In genomic region chr3:149771652-149772271, GRCh38 we compare ENCODE assay signal across 9 cellular contexts. TPM values are rescaled to one million over a fixed set of nuclear protein-coding genes. Genes with fewer than 3 reads are reported as not detected.
DNase-seq lines count a peak whose midpoint lies in the region; ATAC-seq, FAIRE-seq and TF ChIP-seq lines count a peak whose summit lies in the region.
"Had no signal": no experiment of that assay in that cellular context is flagged by ENCODE, and none has a peak within 500 bp of the region (broad histone marks: within the 10 kb centered on the region; RNA-seq: fewer than 3 reads in every experiment).

No MANE protein-coding gene starts in this region.

- no peak overlapping the region for H3K56ac ChIP-seq in H1 (replicated peaks; ENCODE audit: insufficient read length, low read depth, low read length)

- H3K27ac ChIP-seq in H1 (ENCODE audit: low read depth, low read length) (no peak overlapping the region), uterus (no peak overlapping the region)

- ATAC-seq in GM21367 (IDR thresholded peaks at IDR 0.05; ENCODE audit: unreplicated experiment): peak; percentile 74
- ATAC-seq in GM18873 (IDR thresholded peaks at IDR 0.05; ENCODE audit: low FRiP score, unreplicated experiment): no peak

- H3K23me2 ChIP-seq in H1 (ENCODE audit: low read depth, low read length): no peaks in the 10 kb centered on the region

- H2AK5ac ChIP-seq in H1 (ENCODE audit: low read depth, low read length): no peak overlapping the region

- no peaks in the 10 kb centered on the region for H3K36me3 ChIP-seq in H1 (ENCODE audit: control insufficient read depth in 2 of 4, insufficient read depth in 4 of 4, low read length in 3 of 4)
- no peaks in the 10 kb centered on the region for H3K36me3 ChIP-seq in uterus

- no peak overlapping the region for H2BK120ac ChIP-seq in H1 (replicated peaks; ENCODE audit: low read depth, low read length)

- peak; percentile 73 to 76 for TF ChIP-seq RAD21 in H1 (IDR thresholded peaks at IDR 0.05 in 1 of 2, conservative IDR thresholded peaks at IDR 0.05 in 1 of 2; ENCODE audit: low read depth in 2 of 2, low read length in 2 of 2)

- no peaks in the 10 kb centered on the region for H3K36me3 Mint-ChIP-seq in nephron (ENCODE audit: low read depth)

- no peak overlapping the region for H3K23ac ChIP-seq in H1 (ENCODE audit: insufficient read length)

- H4K91ac ChIP-seq in H1 (replicated peaks; ENCODE audit: insufficient read length, low read length): no peak overlapping the region

- intact Hi-C loops in uterus (cut with DNase I; ENCODE audit: low total_unique reads): no loop called here

- WGBS in H1 (ENCODE audit: extremely low coverage in 1 of 2, insufficient coverage in 1 of 2, insufficient read length in 1 of 2, insufficient replicate concordance in 2 of 2, low coverage in 1 of 2, low lambda C conversion rate in 2 of 2, missing lambda C conversion rate in 1 of 2), 2 experiments: 57% methylated on average over 7 of the region's 8 CpGs; no CpG with 5 or more reads in 1 of the 2 experiments

- H3K4me3 ChIP-seq in WI38 (ENCODE audit: low read depth, low read length) (no peak overlapping the region), H1 (ENCODE audit: extremely low read depth in 1 of 4, insufficient read depth in 2 of 4, low read depth in 3 of 4, low read length in 4 of 4) (no peak overlapping the region), uterus (no peak overlapping the region)

- no peak overlapping the region for H3K4me3 Mint-ChIP-seq in nephron
- H3K4me3 Mint-ChIP-seq: T-helper 1 cell treated with Interleukin-12 subunit alpha and Interleukin-12 subunit beta and Interleukin-4 antibody, amounts not matched to agents 30 μg/mL and 1 μg/mL, for 36 hours had no signal

- H3K27me3 Mint-ChIP-seq in nephron (ENCODE audit: low read depth): peaks cover 9% of the 10 kb centered on the region

- H3K4me1 Mint-ChIP-seq in nephron: no peaks in the 10 kb centered on the region

- no peak overlapping the region for H3K9ac ChIP-seq in H1 (replicated peaks in 1 of 4; ENCODE audit: extremely low read depth in 1 of 4, low read depth in 3 of 4, low read length in 3 of 4)

- H3K9me3 Mint-ChIP-seq in nephron: no peaks in the 10 kb centered on the region
- H3K9me3 Mint-ChIP-seq: T-helper 1 cell treated with Interleukin-12 subunit alpha and Interleukin-12 subunit beta and Interleukin-4 antibody, amounts not matched to agents 30 μg/mL and 1 μg/mL, for 36 hours had no signal

- peak; percentile 57 for DNase-seq in COR-L47 (lab: John Stamatoyannopoulos, UW)
- peak; percentile 64 for DNase-seq in NCI-H1436 (lab: John Stamatoyannopoulos, UW)
- DNase-seq in H1 (ENCODE audit: low read depth in 1 of 2, low spot score in 2 of 2): peak in 1 of 2 experiments; percentile 79
- peak; percentile 21 to 50 for DNase-seq in uterus

- TF ChIP-seq CTCF in WI38 (IDR thresholded peaks at IDR 0.05; ENCODE audit: low read depth, low read length): peak; percentile 76
- peak; percentile 77 to 87 (median 86) for TF ChIP-seq CTCF in H1 (IDR thresholded peaks at IDR 0.05; ENCODE audit: control extremely low read depth in 1 of 3, insufficient read depth in 1 of 3, low read depth in 1 of 3, low read length in 3 of 3)
- TF ChIP-seq CTCF in nephron (IDR thresholded peaks at IDR 0.05; ENCODE audit: unreplicated experiment in 3 of 3): peak; percentile 62 to 74 (median 69)
- peak; percentile 51 to 68 (median 60) for TF ChIP-seq CTCF in uterus (IDR thresholded peaks at IDR 0.05)

- no peak overlapping the region for H3K27ac Mint-ChIP-seq in nephron
- H3K27ac Mint-ChIP-seq: T-helper 1 cell treated with Interleukin-12 subunit alpha and Interleukin-12 subunit beta and Interleukin-4 antibody, amounts not matched to agents 30 μg/mL and 1 μg/mL, for 36 hours had no signal

- no peak overlapping the region for H4K8ac ChIP-seq in H1 (ENCODE audit: extremely low read depth, insufficient read depth, low read length)

- H4K5ac ChIP-seq in H1 (ENCODE audit: insufficient read length, low read depth, low read length): no peak overlapping the region

- H3K9me3 ChIP-seq in H1 (ENCODE audit: insufficient read depth in 2 of 2, low read depth in 1 of 2, low read length in 1 of 2) (no peaks in the 10 kb centered on the region), uterus (no peaks in the 10 kb centered on the region)

- no peaks in the 10 kb centered on the region for H4K20me1 ChIP-seq in H1 (replicated peaks in 1 of 2; ENCODE audit: control insufficient read depth in 1 of 2, insufficient read depth in 2 of 2, low read length in 2 of 2)

- H2BK12ac ChIP-seq in H1 (ENCODE audit: low read depth, low read length): no peak overlapping the region

- no peaks in the 10 kb centered on the region for H3K4me1 ChIP-seq in H1 (replicated peaks in 1 of 4; ENCODE audit: control insufficient read depth in 3 of 4, insufficient read depth in 4 of 4, low read length in 3 of 4)
- H3K4me1 ChIP-seq in uterus: no peaks in the 10 kb centered on the region

- no peaks in the 10 kb centered on the region for H3K79me1 ChIP-seq in H1 (ENCODE audit: low read depth, low read length)

- CTCF ChIA-PET in H1 (lab: Charles Lee; ENCODE audit: partially characterized antibody): interaction anchor here (0.6 to 11.0 kb wide), 73 partner anchors 9 to 1860 kb away, joined by 3 to 103 read pairs (median 4); partner anchors contain the start of genes ANKUB1, COMMD2, RNF13 and WWTR1

- no peak for TF ChIP-seq EP300 in H1 (IDR thresholded peaks at IDR 0.05; ENCODE audit: borderline replicate concordance in 1 of 2, low read depth in 2 of 2, low read length in 2 of 2)

- H2BK15ac ChIP-seq in H1 (ENCODE audit: low read length): no peak overlapping the region

- TF ChIP-seq POLR2A in H1 (IDR thresholded peaks at IDR 0.05; ENCODE audit: control extremely low read depth in 1 of 2, low read depth in 2 of 2, low read length in 2 of 2) (no peak), uterus (IDR thresholded peaks at IDR 0.05) (no peak)

- FAIRE-seq in H1 (lab: Jason Lieb, UNC): peak; percentile 24

- H3K79me2 ChIP-seq in H1 (ENCODE audit: control insufficient read depth in 1 of 2, insufficient read depth in 2 of 2, low read length in 2 of 2): no peaks in the 10 kb centered on the region

- no peak overlapping the region for H3K4me2 ChIP-seq in H1 (ENCODE audit: insufficient read depth in 1 of 2, low read depth in 2 of 2, low read length in 2 of 2)

- POLR2A ChIA-PET in H1 (lab: Charles Lee; ENCODE audit: partially characterized antibody): interaction anchor here (0.7 kb wide), 1 partner anchor 276 kb away, joined by 3 read pairs; no protein-coding TSS in a partner anchor

- H3K4ac ChIP-seq in H1 (replicated peaks; ENCODE audit: insufficient read length, low read depth, low read length): no peak overlapping the region

- H2BK20ac ChIP-seq in H1 (ENCODE audit: low read length): no peak overlapping the region

- H2BK5ac ChIP-seq in H1 (ENCODE audit: low read depth, low read length): no peak overlapping the region

- no peak overlapping the region for H3K14ac ChIP-seq in H1 (ENCODE audit: insufficient read length)

- no peak overlapping the region for H3K18ac ChIP-seq in H1 (ENCODE audit: extremely low read depth, low read length)

- H2AFZ ChIP-seq in H1 (ENCODE audit: low read length): no peak overlapping the region

- no peaks in the 10 kb centered on the region; a peak in 1 of 7 replicates for H3K27me3 ChIP-seq in H1 (replicated peaks in 1 of 4; ENCODE audit: control insufficient read depth in 3 of 4, extremely low read depth in 1 of 4, insufficient read depth in 3 of 4, low read length in 3 of 4)
- no peaks in the 10 kb centered on the region for H3K27me3 ChIP-seq in uterus

TF ChIP-seq in H1, 55 proteins besides CTCF, POLR2A, EP300 and RAD21 (continues in another document):
- TF ChIP-seq RNF2 (IDR thresholded peaks at IDR 0.05; ENCODE audit: borderline replicate concordance, low read depth, low read length, missing control alignments, poor library complexity, severe bottlenecking) (no peak), RBBP5 (IDR thresholded peaks at IDR 0.05; ENCODE audit: borderline replicate concordance, low read depth, low read length) (no peak), KDM1A (IDR thresholded peaks at IDR 0.05; ENCODE audit: borderline replicate concordance, low read length) (no peak), CTBP2 (IDR thresholded peaks at IDR 0.05; ENCODE audit: borderline replicate concordance, insufficient read depth, insufficient read length, low read length) (no peak)

RNA-seq across cellular contexts. Expression of gene COMMD2, which starts 19.5 kb away (rescaled TPM):
- 51.6 and 57.2 TPM in 2 replicates for total RNA-seq in H1 (2021; fragmentation: NEBNext Ultra II Directional; extraction: Animal tissue kit (Norgen Biotek cat#: 25700))
- 12.1 and 20.2 TPM in 2 replicates for polyA plus RNA-seq in H1 (2011; rRNA removed)
- polyA plus RNA-seq in H1 (2011; cell fraction: cytosol; rRNA removed): 31.2 TPM
- 13.4 TPM for polyA plus RNA-seq in H1 (2011; cell fraction: nucleus; rRNA removed)
- polyA plus RNA-seq in H1 (2012, experiment 1 of 2): 29.5 to 50.7 TPM (median 35.3 TPM) in 4 replicates
- polyA plus RNA-seq in H1 (2012, experiment 2 of 2): 5.6 TPM
- polyA plus RNA-seq in H1 (2013, experiment 1 of 2): 29.8 TPM
- 27.4 TPM for polyA plus RNA-seq in H1 (2013, experiment 2 of 2)
- 23.8 and 53.1 TPM in 2 replicates for polyA minus RNA-seq in H1 (2011; rRNA and poly(A)+ RNA removed)
- polyA minus RNA-seq in H1 (2011; cell fraction: cytosol; rRNA and poly(A)+ RNA removed): 9.4 TPM
- polyA minus RNA-seq in H1 (2011; cell fraction: nucleus; rRNA and poly(A)+ RNA removed): 19.4 TPM
- total RNA-seq in uterus: 10 to 100 TPM; 15.6 to 71.8 (median 32.7) TPM

RNA-seq across cellular contexts. Expression of gene ANKUB1, which starts 20.6 kb away (rescaled TPM):
- total RNA-seq in H1 (2021; fragmentation: NEBNext Ultra II Directional; extraction: Animal tissue kit (Norgen Biotek cat#: 25700)): not detected in 2 replicates
- not detected in 2 replicates for polyA plus RNA-seq in H1 (2011; rRNA removed)
- polyA plus RNA-seq in H1 (2011; cell fraction: cytosol; rRNA removed): not detected
- not detected for polyA plus RNA-seq in H1 (2011; cell fraction: nucleus; rRNA removed)
- not detected in 4 replicates for polyA plus RNA-seq in H1 (2012, experiment 1 of 2)
- polyA plus RNA-seq in H1 (2012, experiment 2 of 2): not detected
- not detected for polyA plus RNA-seq in H1 (2013, experiment 1 of 2)
- polyA plus RNA-seq in H1 (2013, experiment 2 of 2): not detected
- polyA minus RNA-seq in H1 (2011; rRNA and poly(A)+ RNA removed): not detected in 2 replicates
- polyA minus RNA-seq in H1 (2011; cell fraction: cytosol; rRNA and poly(A)+ RNA removed): not detected
- polyA minus RNA-seq in H1 (2011; cell fraction: nucleus; rRNA and poly(A)+ RNA removed): not detected
- total RNA-seq in uterus: 1 to 10 TPM in 1 of 4 donors, under 1 TPM in 1, not detected in 2; 0.51 to 1.0 TPM

RNA-seq across cellular contexts. Expression of gene RNF13, which starts 41.3 kb away (rescaled TPM):
- total RNA-seq in H1 (2021; fragmentation: NEBNext Ultra II Directional; extraction: Animal tissue kit (Norgen Biotek cat#: 25700)): 35.4 and 37.1 TPM in 2 replicates
- 13.5 and 19.4 TPM in 2 replicates for polyA plus RNA-seq in H1 (2011; rRNA removed)
- 23.5 TPM for polyA plus RNA-seq in H1 (2011; cell fraction: cytosol; rRNA removed)
- 13.4 TPM for polyA plus RNA-seq in H1 (2011; cell fraction: nucleus; rRNA removed)
- 19.9 to 33.6 TPM (median 26.5 TPM) in 4 replicates for polyA plus RNA-seq in H1 (2012, experiment 1 of 2)
- 3.2 TPM for polyA plus RNA-seq in H1 (2012, experiment 2 of 2)
- polyA plus RNA-seq in H1 (2013, experiment 1 of 2): 54.4 TPM
- 69.1 TPM for polyA plus RNA-seq in H1 (2013, experiment 2 of 2)
- polyA minus RNA-seq in H1 (2011; rRNA and poly(A)+ RNA removed): 46.1 and 50.6 TPM in 2 replicates
- 29.1 TPM for polyA minus RNA-seq in H1 (2011; cell fraction: cytosol; rRNA and poly(A)+ RNA removed)
- polyA minus RNA-seq in H1 (2011; cell fraction: nucleus; rRNA and poly(A)+ RNA removed): 78.4 TPM
- 100 to 1,000 TPM; 108 to 131 (median 113) TPM for total RNA-seq in uterus
